ENCODE assay signal across 8 cellular contexts in genomic region chr22:28678170-28678569, GRCh38. TPM values are rescaled to one million over a fixed set of nuclear protein-coding genes. Genes with fewer than 3 reads are reported as not detected.
DNase-seq lines count a peak whose midpoint lies in the region; ATAC-seq and TF ChIP-seq lines count a peak whose summit lies in the region.
"Not testable (repeated sequence)": the region's sequence is repeated elsewhere in the genome, so short reads cannot be mapped to it uniquely, and the experiment has no call there.

No MANE protein-coding gene starts in this region.

- H3K4me2 ChIP-seq in OCI-LY3 (ENCODE audit: low read length), result peak overlapping the region; percentile 91; the same call in 1 of the 2 replicates

- not testable (repeated sequence) for H3K79me2 ChIP-seq in OCI-LY3 (ENCODE audit: low read length)

- H4K20me1 ChIP-seq in OCI-LY3 (ENCODE audit: insufficient read depth, low read length), result peaks cover 21% of the 10 kb centered on the region

- DNase-seq in A673 (ENCODE audit: low spot score); activated naive CD4-positive, alpha-beta T cell treated with anti-CD3 and anti-CD28 coated beads for 36 hours; endodermal cell; nephron progenitor cell; psoas muscle: not testable (repeated sequence)

- whole genome bisulfite sequencing in endodermal cell (ENCODE audit: insufficient coverage in 1 of 2, insufficient read length in 1 of 2), 2 experiments, result 91 to 94% methylated on average over 5 to 7 of the region's 7 CpGs
- 61 to 78% (median 74%) methylated on average over 7 of the region's 7 CpGs for WGBS in psoas muscle, 3 donors

- H3K27me3 Mint-ChIP-seq in activated naive CD4-positive, alpha-beta T cell treated with anti-CD3 and anti-CD28 coated beads for 36 hours (ENCODE audit: low read depth), result peaks cover 64% of the 10 kb centered on the region
- not testable (repeated sequence) for H3K27me3 Mint-ChIP-seq in endodermal cell (ENCODE audit: insufficient read depth); nephron progenitor cell (ENCODE audit: low read depth, poor library complexity)

- peak overlapping the region; percentile 21 for H3K4me3 Mint-ChIP-seq in activated naive CD4-positive, alpha-beta T cell treated with anti-CD3 and anti-CD28 coated beads for 36 hours
- H3K4me3 Mint-ChIP-seq in endodermal cell (peak overlapping the region; percentile 78), nephron progenitor cell (peak overlapping the region; percentile 87)

- H3K36me3 ChIP-seq in A673 (ENCODE audit: insufficient read depth, low read length, poor library complexity, severe bottlenecking); HEK293 (ENCODE audit: control insufficient read depth in 2 of 2, insufficient read depth in 1 of 2, low read length in 2 of 2); OCI-LY3 (replicated peaks; ENCODE audit: low read depth, low read length); endodermal cell (ENCODE audit: control insufficient read depth, insufficient read depth, low read length); iPS-18a (ENCODE audit: control insufficient read depth, low read depth, low read length); psoas muscle (ENCODE audit: insufficient read depth in 1 of 2, low read depth in 1 of 2): not testable (repeated sequence)

- H3K27ac Mint-ChIP-seq in activated naive CD4-positive, alpha-beta T cell treated with anti-CD3 and anti-CD28 coated beads for 36 hours; endodermal cell; nephron progenitor cell: not testable (repeated sequence)

- H3K9me3 ChIP-seq in A673 (ENCODE audit: low read depth, low read length, poor library complexity, severe bottlenecking); HEK293 (ENCODE audit: control insufficient read depth, insufficient read depth, low read depth, low read length); OCI-LY3 (ENCODE audit: insufficient read depth, low read length); endodermal cell (ENCODE audit: control insufficient read depth, low read length); iPS-18a (ENCODE audit: control insufficient read depth, low read depth, low read length); psoas muscle: not testable (repeated sequence)

- intact Hi-C loops in A673 (cut with micrococcal nuclease; ENCODE audit: unreplicated experiment); psoas muscle (cut with DNase I): not testable (repeated sequence)
- intact Hi-C loops in activated naive CD4-positive, alpha-beta T cell treated with anti-CD3 and anti-CD28 coated beads for 36 hours (cut with micrococcal nuclease), result loop anchor here (2.0 to 10.0 kb wide), 2 partner anchors 63 to 137 kb away; partner anchors contain the start of gene CHEK2

- H3K36me3 Mint-ChIP-seq in activated naive CD4-positive, alpha-beta T cell treated with anti-CD3 and anti-CD28 coated beads for 36 hours (ENCODE audit: low read depth); endodermal cell (ENCODE audit: low read depth): not testable (repeated sequence)
- H3K36me3 Mint-ChIP-seq in nephron progenitor cell (ENCODE audit: low read depth), result peaks cover 19% of the 10 kb centered on the region

- H3K27me3 ChIP-seq in A673 (replicated peaks; ENCODE audit: insufficient read depth, low read depth, low read length, poor library complexity); endodermal cell (ENCODE audit: control insufficient read depth, insufficient read depth, low read length, poor library complexity, severe bottlenecking); iPS-18a (ENCODE audit: control insufficient read depth, insufficient read depth, low read length); psoas muscle (ENCODE audit: insufficient read depth in 3 of 3, low read length in 2 of 3): not testable (repeated sequence)
- peaks cover 14% of the 10 kb centered on the region for H3K27me3 ChIP-seq in OCI-LY3 (ENCODE audit: low read depth, low read length)

- not testable (repeated sequence) for H3K9ac ChIP-seq in OCI-LY3 (ENCODE audit: low read length); endodermal cell (ENCODE audit: extremely low read depth, low read length, poor library complexity, severe bottlenecking); iPS-18a (ENCODE audit: low read length)

- H2AFZ ChIP-seq in OCI-LY3 (ENCODE audit: low read depth, low read length), result not testable (repeated sequence)

- not testable (repeated sequence) for H3K9me3 Mint-ChIP-seq in activated naive CD4-positive, alpha-beta T cell treated with anti-CD3 and anti-CD28 coated beads for 36 hours; endodermal cell; nephron progenitor cell

- not testable (repeated sequence) for TF ChIP-seq CTCF in A673 (conservative IDR thresholded peaks at IDR 0.05; ENCODE audit: low read depth, low read length); HEK293 (tag by site-specific recombination; IDR thresholded peaks at IDR 0.05); OCI-LY3 (IDR thresholded peaks at IDR 0.05; ENCODE audit: low read depth, low read length); endodermal cell (conservative IDR thresholded peaks at IDR 0.05); nephron progenitor cell (IDR thresholded peaks at IDR 0.05); psoas muscle (IDR thresholded peaks at IDR 0.05)

- peak overlapping the region; percentile 69 for H3K4me3 ChIP-seq in A673 (ENCODE audit: low read depth, low read length, poor library complexity, severe bottlenecking)
- not testable (repeated sequence) for H3K4me3 ChIP-seq in HEK293 (ENCODE audit: low read depth, low read length); endodermal cell (ENCODE audit: low read length)
- peak overlapping the region; percentile 89; the same call in 1 of the 2 replicates for H3K4me3 ChIP-seq in OCI-LY3 (ENCODE audit: low read length)
- H3K4me3 ChIP-seq in iPS-18a (ENCODE audit: low read length), result peak overlapping the region; percentile 79
- peak overlapping the region; percentile 78 for H3K4me3 ChIP-seq in psoas muscle

- not testable (repeated sequence) for H3K27ac ChIP-seq in A673 (ENCODE audit: low read depth, low read length, poor library complexity, severe bottlenecking); HEK293 (ENCODE audit: extremely low read depth, low read depth, low read length); OCI-LY3 (ENCODE audit: low read length); endodermal cell (ENCODE audit: low read depth, low read length); iPS-18a (ENCODE audit: low read length); psoas muscle

- BruUV-seq in A673 (replicated peaks; lab: Mats Ljungman, UMichigan), result not testable (repeated sequence)

- peaks cover 26% of the 10 kb centered on the region for H3K4me1 Mint-ChIP-seq in activated naive CD4-positive, alpha-beta T cell treated with anti-CD3 and anti-CD28 coated beads for 36 hours (ENCODE audit: low read depth)
- not testable (repeated sequence) for H3K4me1 Mint-ChIP-seq in endodermal cell
- H3K4me1 Mint-ChIP-seq in nephron progenitor cell, result peaks cover 13% of the 10 kb centered on the region

- POLR2A ChIA-PET in A673 (lab: Charles Lee; ENCODE audit: low non-redundant PET), result not testable (repeated sequence)
- POLR2A ChIA-PET in HEK293 (lab: Yijun Ruan, JAX), result interaction anchor here (0.7 to 1.0 kb wide), 2 partner anchors 17 to 35 kb away, joined by 3 to 4 read pairs; no protein-coding TSS in a partner anchor

- CTCF ChIA-PET in A673 (lab: Charles Lee), result not testable (repeated sequence)
- CTCF ChIA-PET in HEK293 (lab: Yijun Ruan, JAX), result interaction anchor here (1.4 kb wide), 1 partner anchor 77 kb away, joined by 3 read pairs; no protein-coding TSS in a partner anchor
- CTCF ChIA-PET in activated naive CD4-positive, alpha-beta T cell treated with anti-CD3 and anti-CD28 coated beads for 36 hours (lab: Charles Lee), result interaction anchor here (0.7 kb wide), 1 partner anchor 24 kb away, joined by 4 read pairs; no protein-coding TSS in a partner anchor

- not testable (repeated sequence) for ATAC-seq in psoas muscle

- not testable (repeated sequence) for H3K4me1 ChIP-seq in A673 (ENCODE audit: insufficient read depth, low read length, poor library complexity, severe bottlenecking); HEK293 (ENCODE audit: control insufficient read depth, insufficient read depth, low read length); endodermal cell (ENCODE audit: control insufficient read depth, insufficient read depth, low read length); iPS-18a (ENCODE audit: control insufficient read depth, low read depth, low read length); psoas muscle
- peaks cover 16% of the 10 kb centered on the region for H3K4me1 ChIP-seq in OCI-LY3 (ENCODE audit: low read length)

TF ChIP-seq in HEK293, 187 proteins besides CTCF, POLR2A, EP300 and RAD21:
- TF ChIP-seq ZNF394 (tag by site-specific recombination; IDR thresholded peaks at IDR 0.05; ENCODE audit: borderline replicate concordance), result peak; percentile 53; the same call in 1 of the 2 replicates
TF ChIP-seq in HEK293: peak in this region for 1; not testable (repeated sequence) for 186.

RNA-seq across cellular contexts. Expression of gene TTC28, which starts 1.5 kb away (rescaled TPM):
- total RNA-seq in A673 (2021) (48.7 and 55.8 TPM in 2 replicates), endodermal cell (10 to 100 TPM; 28.6 to 34.0 TPM), psoas muscle (10 to 100 TPM in 2 of 4 donors, 1 to 10 TPM in 2; 3.5 to 12.1 (median 8.1) TPM)
- total RNA-seq in activated naive CD4-positive, alpha-beta T cell treated with anti-CD3 and anti-CD28 coated beads for 36 hours, result 1 to 10 TPM; 1.6 to 1.9 TPM
- polyA plus RNA-seq in endodermal cell (2013, experiment 1 of 2), result 25.4 TPM
- polyA plus RNA-seq in endodermal cell (2013, experiment 2 of 2), result 25.8 TPM
- polyA plus RNA-seq in psoas muscle, result 1 to 10 TPM; 1.2 to 3.1 (median 2.4) TPM

Comparison
In these comparisons a context has a peak if more than half of its experiments do, and no peak if none do; other contexts are left out.
1. H3K4me3 Mint-ChIP-seq: peak in every context shown above with its lines; median percentile 87 in nephron progenitor cell; 78 in endodermal cell; 21 in activated naive CD4-positive, alpha-beta T cell treated with anti-CD3 and anti-CD28 coated beads for 36 hours.